15 cellular contexts compared by ENCODE assay signal in genomic region chr3:188946351-188946750, GRCh38.
DNase-seq lines count a peak whose midpoint lies in the region; ATAC-seq and TF ChIP-seq lines count a peak whose summit lies in the region.
"Had no signal": no experiment of that assay in that cellular context is flagged by ENCODE, and none has a peak within 500 bp of the region (broad histone marks: within the 10 kb centered on the region; RNA-seq: fewer than 3 reads in every experiment).

No MANE protein-coding gene starts in this region.

- no peak overlapping the region for H3K4me3 Mint-ChIP-seq in progenitor cell of endocrine pancreas (ENCODE audit: low read depth)
- H3K4me3 Mint-ChIP-seq: activated T-helper 1 cell treated with anti-CD3 and anti-CD28 coated beads, Interleukin-12 subunit alpha, Interleukin-12 subunit beta, Interleukin-2, Interleukin-4 antibody, amounts not matched to agents 30 ng/mL and 10 ng/mL and 1 ng/mL, durations not matched to agents 14 hours and 24 hours and 36 hours had no signal

- ATAC-seq in HG02798 (IDR thresholded peaks at IDR 0.05; ENCODE audit: poor library complexity, unreplicated experiment) = no peak
- ATAC-seq: effector memory CD8-positive, alpha-beta T cell; naive thymus-derived CD8-positive, alpha-beta T cell had no signal

- peak; percentile 12 for DNase-seq in RKO (ENCODE audit: low spot score)
- DNase-seq in spleen = no peak
- no peak for DNase-seq in NCI-H446 treated with DMSO at 0.1 percent for 48 hours (lab: John Stamatoyannopoulos, UW)
- no peak for DNase-seq in progenitor cell of endocrine pancreas (ENCODE audit: low spot score, unreplicated experiment)
- DNase-seq in posterior cingulate gyrus = no peak
- DNase-seq: activated CD4-positive, alpha-beta T cell treated with anti-CD3 and anti-CD28 coated beads, Interleukin-2, amount 50 U/mL, for 1 hour; effector memory CD8-positive, alpha-beta T cell; naive thymus-derived CD8-positive, alpha-beta T cell; NCI-H1105 treated with DMSO at 0.1 percent for 48 hours; NCI-H345; T-helper 2 cell had no signal

- no peaks in the 10 kb centered on the region for H3K9me3 ChIP-seq in iPS-15b (ENCODE audit: control insufficient read depth, insufficient read depth, low read length)
- H3K9me3 ChIP-seq in spleen = no peaks in the 10 kb centered on the region

- no peak overlapping the region for H3K9ac ChIP-seq in iPS-15b (ENCODE audit: low read depth, low read length)

- no peaks in the 10 kb centered on the region for H3K36me3 Mint-ChIP-seq in progenitor cell of endocrine pancreas (ENCODE audit: insufficient read depth)

- H3K36me3 ChIP-seq in iPS-15b (ENCODE audit: control insufficient read depth, insufficient read depth, low read length) (no peaks in the 10 kb centered on the region), spleen (no peaks in the 10 kb centered on the region)

- peaks cover 9% of the 10 kb centered on the region for H3K4me1 ChIP-seq in iPS-15b (ENCODE audit: control insufficient read depth, insufficient read depth, low read length)
- H3K4me1 ChIP-seq in spleen = peaks cover 5 to 80% (median 32%) of the 10 kb centered on the region in 6 donors

- H3K27me3 Mint-ChIP-seq in progenitor cell of endocrine pancreas = peaks cover 62% of the 10 kb centered on the region

- H3K27me3 ChIP-seq in iPS-15b (ENCODE audit: control insufficient read depth, insufficient read depth, low read length) (peaks cover 5% of the 10 kb centered on the region), spleen (replicated peaks in 1 of 7) (peaks cover 0 to 22% (median 0%) of the 10 kb centered on the region in 7 donors)

- no peak for TF ChIP-seq POLR2A in spleen (IDR thresholded peaks at IDR 0.05)

- WGBS in spleen, 5 donors = 85 to 89% (median 87%) methylated on average over 5 of the region's 5 CpGs

- TF ChIP-seq CTCF in C4-2B (conservative IDR thresholded peaks at IDR 0.05) = no peak
- TF ChIP-seq CTCF in spleen (IDR thresholded peaks at IDR 0.05 in 8 of 11, conservative IDR thresholded peaks at IDR 0.05 in 3 of 11) = no peak
- TF ChIP-seq CTCF in progenitor cell of endocrine pancreas (IDR thresholded peaks at IDR 0.05; ENCODE audit: unreplicated experiment) = no peak

- H3K4me3 ChIP-seq in iPS-15b (ENCODE audit: low read depth, low read length) (peak overlapping the region; percentile 9), spleen (peak overlapping the region in 1 of 8 donors; percentile 64)

- H3K27ac Mint-ChIP-seq in progenitor cell of endocrine pancreas = no peak overlapping the region
- H3K27ac Mint-ChIP-seq: activated T-helper 1 cell treated with anti-CD3 and anti-CD28 coated beads, Interleukin-12 subunit alpha, Interleukin-12 subunit beta, Interleukin-2, Interleukin-4 antibody, amounts not matched to agents 30 ng/mL and 10 ng/mL and 1 ng/mL, durations not matched to agents 14 hours and 24 hours and 36 hours; effector memory CD8-positive, alpha-beta T cell had no signal

- H3K27ac ChIP-seq in C4-2B (peak overlapping the region; percentile 97), spleen (peak overlapping the region in 5 of 8 donors; percentile 5 to 88 (median 84))

- no peaks in the 10 kb centered on the region for H3K9me3 Mint-ChIP-seq in progenitor cell of endocrine pancreas (ENCODE audit: low read depth)
- H3K9me3 Mint-ChIP-seq: effector memory CD8-positive, alpha-beta T cell had no signal

- intact Hi-C loops in spleen (cut with DNase I; ENCODE audit: low total_unique reads) (no loop called here), posterior cingulate gyrus (cut with DNase I) (no loop called here)

- H3K4me1 Mint-ChIP-seq in progenitor cell of endocrine pancreas (ENCODE audit: low read depth) = peaks cover 5% of the 10 kb centered on the region
